ENCODE assay signal across 9 cellular contexts in genomic region chr1:116777831-116778830, GRCh38. TPM values are rescaled to one million over a fixed set of nuclear protein-coding genes. Genes with fewer than 3 reads are reported as not detected.
DNase-seq lines count a peak whose midpoint lies in the region; ATAC-seq, FAIRE-seq and TF ChIP-seq lines count a peak whose summit lies in the region.
"Had no signal": no experiment of that assay in that cellular context is flagged by ENCODE, and none has a peak within 500 bp of the region (broad histone marks: within the 10 kb centered on the region; RNA-seq: fewer than 3 reads in every experiment).

No MANE protein-coding gene starts in this region.

- H3K4me3 Mint-ChIP-seq in astrocyte (ENCODE audit: unreplicated experiment) (no peak overlapping the region), neural progenitor cell (no peak overlapping the region)

- H3K4me3 ChIP-seq in HUES48 (ENCODE audit: low read depth, low read length) (no peak overlapping the region), astrocyte (ENCODE audit: insufficient read depth, low read depth, low read length) (no peak overlapping the region), neural progenitor cell (no peak overlapping the region)

- H3K36me3 Mint-ChIP-seq in astrocyte (ENCODE audit: low read depth, unreplicated experiment) = no peaks in the 10 kb centered on the region
- no peaks in the 10 kb centered on the region for H3K36me3 Mint-ChIP-seq in neural progenitor cell

- H3K79me2 ChIP-seq in astrocyte (ENCODE audit: insufficient read depth, low read length) (no peaks in the 10 kb centered on the region), neural progenitor cell (ENCODE audit: low read depth) (no peaks in the 10 kb centered on the region)
- H3K79me2 ChIP-seq: parathyroid adenoma had no signal

- H3K9me3 ChIP-seq in HUES48 (ENCODE audit: control insufficient read depth, insufficient read depth, low read length) (no peaks in the 10 kb centered on the region), astrocyte (ENCODE audit: insufficient read depth, low read depth, low read length) (no peaks in the 10 kb centered on the region), neural progenitor cell (ENCODE audit: low read depth) (no peaks in the 10 kb centered on the region)

- no peak for TF ChIP-seq CTCF in astrocyte (IDR thresholded peaks at IDR 0.05; ENCODE audit: insufficient read depth, low read depth, low read length)
- no peak for TF ChIP-seq CTCF in neural progenitor cell (IDR thresholded peaks at IDR 0.05)

- H3K27ac ChIP-seq in HUES48 (ENCODE audit: low read depth, low read length) (peak overlapping the region; percentile 12), astrocyte (ENCODE audit: low read depth, low read length) (peak overlapping the region; percentile 33), neural progenitor cell (no peak overlapping the region)
- H3K27ac ChIP-seq: parathyroid adenoma had no signal

- DNase-seq in GM04504 (ENCODE audit: low read depth) = peak; percentile 58
- peak; percentile 81 for DNase-seq in astrocyte (ENCODE audit: low read depth)
- no peak for DNase-seq in neural progenitor cell (ENCODE audit: low spot score)
- DNase-seq: stimulated activated naive CD4-positive, alpha-beta T cell treated with Interleukin-2 at 50 U/mL for 16 hours had no signal

- H3K27ac Mint-ChIP-seq in astrocyte (ENCODE audit: unreplicated experiment) (peak overlapping the region; percentile 38), neural progenitor cell (no peak overlapping the region)

- peaks cover 9% of the 10 kb centered on the region for H3K4me1 ChIP-seq in HUES48 (ENCODE audit: control insufficient read depth, insufficient read depth, low read length)
- H3K4me1 ChIP-seq in astrocyte (ENCODE audit: insufficient read depth, low read length) = peaks cover 6% of the 10 kb centered on the region
- H3K4me1 ChIP-seq in neural progenitor cell = no peaks in the 10 kb centered on the region
- H3K4me1 ChIP-seq: parathyroid adenoma had no signal

- H3K36me3 ChIP-seq in HUES48 (ENCODE audit: control insufficient read depth, insufficient read depth, low read length) = no peaks in the 10 kb centered on the region
- no peaks in the 10 kb centered on the region for H3K36me3 ChIP-seq in astrocyte (ENCODE audit: insufficient read depth, low read length)
- no peaks in the 10 kb centered on the region for H3K36me3 ChIP-seq in neural progenitor cell

- no peaks in the 10 kb centered on the region for H4K20me1 ChIP-seq in astrocyte (ENCODE audit: insufficient read depth, low read length)
- no peaks in the 10 kb centered on the region for H4K20me1 ChIP-seq in neural progenitor cell (ENCODE audit: low read depth)

- no peaks in the 10 kb centered on the region for H3F3A ChIP-seq in neural progenitor cell (ENCODE audit: low read depth)

- H2AFZ ChIP-seq in astrocyte (ENCODE audit: low read depth, low read length) (peak overlapping the region; percentile 22), neural progenitor cell (replicated peaks) (peak overlapping the region; percentile 73)
- H2AFZ ChIP-seq: parathyroid adenoma had no signal

- FAIRE-seq in astrocyte (lab: Jason Lieb, UNC) = peak; percentile 86

- no peaks in the 10 kb centered on the region for H3K27me3 ChIP-seq in HUES48 (ENCODE audit: control insufficient read depth, insufficient read depth, low read length)
- peaks cover 3% of the 10 kb centered on the region for H3K27me3 ChIP-seq in astrocyte (ENCODE audit: insufficient read depth, low read length)
- no peaks in the 10 kb centered on the region for H3K27me3 ChIP-seq in neural progenitor cell

- H3K27me3 Mint-ChIP-seq in astrocyte (ENCODE audit: low read depth, unreplicated experiment) (no peaks in the 10 kb centered on the region), neural progenitor cell (ENCODE audit: insufficient read depth, low read depth) (no peaks in the 10 kb centered on the region)

- H3K4me1 Mint-ChIP-seq in astrocyte (ENCODE audit: low read depth, unreplicated experiment) = peaks cover 14% of the 10 kb centered on the region
- no peaks in the 10 kb centered on the region for H3K4me1 Mint-ChIP-seq in neural progenitor cell

- H3K9me3 Mint-ChIP-seq in astrocyte (ENCODE audit: unreplicated experiment) (no peaks in the 10 kb centered on the region), neural progenitor cell (peaks cover 12% of the 10 kb centered on the region)

- no peak overlapping the region for H3K9ac ChIP-seq in HUES48 (ENCODE audit: low read depth, low read length)
- H3K9ac ChIP-seq in astrocyte (ENCODE audit: low read length) = no peak overlapping the region
- no peak overlapping the region for H3K9ac ChIP-seq in neural progenitor cell
- H3K9ac ChIP-seq: parathyroid adenoma had no signal

- no peak for ATAC-seq in GM21367 (IDR thresholded peaks at IDR 0.05; ENCODE audit: unreplicated experiment)
- ATAC-seq in HG03108 (IDR thresholded peaks at IDR 0.05; ENCODE audit: unreplicated experiment) = no peak
- no peak for ATAC-seq in GM21737 (IDR thresholded peaks at IDR 0.05; ENCODE audit: unreplicated experiment)

- H3K4me2 ChIP-seq in astrocyte (ENCODE audit: low read length) = peak overlapping the region; percentile 44
- no peak overlapping the region for H3K4me2 ChIP-seq in neural progenitor cell

RNA-seq across cellular contexts. Expression of gene CD2, which starts 23.9 kb away (rescaled TPM):
- total RNA-seq in astrocyte (0.14 TPM in 1 of 2 replicates, not detected in the other), neural progenitor cell (ENCODE audit: low replicate concordance) (0.71 and 1.5 TPM in 2 replicates)
